1 cellular context compared by ENCODE assay signal in the genomic region with DNA sequence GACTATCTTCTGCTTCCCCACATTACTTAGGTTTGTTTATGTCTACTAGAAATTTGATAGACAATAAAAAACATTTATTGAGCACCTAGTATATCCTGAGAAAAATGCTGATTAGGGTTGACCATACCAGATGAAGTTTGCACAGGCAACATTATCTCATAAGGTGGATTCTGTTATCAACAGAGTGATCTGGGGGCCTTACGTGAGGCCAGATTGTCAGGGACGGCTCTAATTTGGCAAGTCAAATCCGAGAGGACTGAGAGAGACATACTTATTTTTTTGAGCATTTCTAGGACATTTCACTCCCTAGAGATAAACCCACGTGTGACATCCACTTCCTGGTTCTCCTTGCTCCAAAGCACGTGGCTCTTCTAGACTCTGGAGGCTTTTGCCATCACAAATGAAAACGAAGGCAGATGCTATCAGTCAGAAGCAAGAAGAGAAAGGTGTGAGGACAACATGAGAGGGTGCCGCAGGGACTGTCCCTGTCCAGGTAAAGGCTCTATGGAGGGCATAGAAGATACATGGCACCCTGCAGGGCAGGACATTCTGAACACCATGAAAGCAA.
TF ChIP-seq lines count a peak whose summit lies in the region.

No MANE protein-coding gene starts in this region.

TF ChIP-seq in IMR-90, 13 proteins besides CTCF, POLR2A, EP300 and RAD21 (continued from another document):
- TF ChIP-seq, protein P1, sequence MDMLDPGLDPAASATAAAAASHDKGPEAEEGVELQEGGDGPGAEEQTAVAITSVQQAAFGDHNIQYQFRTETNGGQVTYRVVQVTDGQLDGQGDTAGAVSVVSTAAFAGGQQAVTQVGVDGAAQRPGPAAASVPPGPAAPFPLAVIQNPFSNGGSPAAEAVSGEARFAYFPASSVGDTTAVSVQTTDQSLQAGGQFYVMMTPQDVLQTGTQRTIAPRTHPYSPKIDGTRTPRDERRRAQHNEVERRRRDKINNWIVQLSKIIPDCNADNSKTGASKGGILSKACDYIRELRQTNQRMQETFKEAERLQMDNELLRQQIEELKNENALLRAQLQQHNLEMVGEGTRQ (IDR thresholded peaks at IDR 0.05; ENCODE audit: low read depth, low read length): no peak
- TF ChIP-seq NFE2L2 (IDR thresholded peaks at IDR 0.05; ENCODE audit: low read depth, low read length): no peak
- no peak for TF ChIP-seq FOS (IDR thresholded peaks at IDR 0.05; ENCODE audit: low read depth, low read length)
- TF ChIP-seq RFX5 (IDR thresholded peaks at IDR 0.05; ENCODE audit: low read depth, low read length): no peak
- no peak for TF ChIP-seq BHLHE40 (IDR thresholded peaks at IDR 0.05; ENCODE audit: low read depth, low read length)
- TF ChIP-seq, protein P2, sequence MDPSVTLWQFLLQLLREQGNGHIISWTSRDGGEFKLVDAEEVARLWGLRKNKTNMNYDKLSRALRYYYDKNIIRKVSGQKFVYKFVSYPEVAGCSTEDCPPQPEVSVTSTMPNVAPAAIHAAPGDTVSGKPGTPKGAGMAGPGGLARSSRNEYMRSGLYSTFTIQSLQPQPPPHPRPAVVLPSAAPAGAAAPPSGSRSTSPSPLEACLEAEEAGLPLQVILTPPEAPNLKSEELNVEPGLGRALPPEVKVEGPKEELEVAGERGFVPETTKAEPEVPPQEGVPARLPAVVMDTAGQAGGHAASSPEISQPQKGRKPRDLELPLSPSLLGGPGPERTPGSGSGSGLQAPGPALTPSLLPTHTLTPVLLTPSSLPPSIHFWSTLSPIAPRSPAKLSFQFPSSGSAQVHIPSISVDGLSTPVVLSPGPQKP (IDR thresholded peaks at IDR 0.05; ENCODE audit: borderline replicate concordance, low read depth, low read length): no peak
- no peak for TF ChIP-seq MXI1 (IDR thresholded peaks at IDR 0.05; ENCODE audit: borderline replicate concordance, low read depth, low read length)
- no peak for TF ChIP-seq RCOR1 (IDR thresholded peaks at IDR 0.05; ENCODE audit: insufficient replicate concordance, low read length)
- no peak for TF ChIP-seq CHD1 (IDR thresholded peaks at IDR 0.05; ENCODE audit: low read depth, low read length)
- no peak for TF ChIP-seq CEBPB (IDR thresholded peaks at IDR 0.05; ENCODE audit: low read depth, low read length)
- no peak for TF ChIP-seq SMC3 (IDR thresholded peaks at IDR 0.05; ENCODE audit: low read depth, low read length)
- TF ChIP-seq MAZ (IDR thresholded peaks at IDR 0.05; ENCODE audit: borderline replicate concordance, low read depth, low read length): no peak
